Comparison of ENCODE assay signal across 9 cellular contexts in genomic region chr6:132768051-132768517, GRCh38. TPM values are rescaled to one million over a fixed set of nuclear protein-coding genes. Genes with fewer than 3 reads are reported as not detected.
DNase-seq lines count a peak whose midpoint lies in the region; ATAC-seq and TF ChIP-seq lines count a peak whose summit lies in the region.
"Had no signal": no experiment of that assay in that cellular context is flagged by ENCODE, and none has a peak within 500 bp of the region (broad histone marks: within the 10 kb centered on the region; RNA-seq: fewer than 3 reads in every experiment).

No MANE protein-coding gene starts in this region.

- no peaks in the 10 kb centered on the region for H3K36me3 ChIP-seq in CD8-positive, alpha-beta memory T cell (ENCODE audit: insufficient read depth, low read length)
- H3K36me3 ChIP-seq in adrenal gland (replicated peaks in 1 of 2) (peaks cover 0 to 7% of the 10 kb centered on the region in 2 donors), transverse colon (peaks cover 0 to 14% (median 7%) of the 10 kb centered on the region in 4 donors)

- no peak overlapping the region for H3K27ac Mint-ChIP-seq in CD8-positive, alpha-beta memory T cell
- H3K27ac Mint-ChIP-seq in immature natural killer cell: no peak overlapping the region

- peak overlapping the region in 2 of 7 donors; percentile 52 to 64 for H3K4me3 Mint-ChIP-seq in CD8-positive, alpha-beta memory T cell
- H3K4me3 Mint-ChIP-seq in immature natural killer cell: peak overlapping the region in 1 of 5 donors; percentile 25

- peaks cover 18 to 40% (median 21%) of the 10 kb centered on the region in 3 donors for H3K36me3 Mint-ChIP-seq in CD8-positive, alpha-beta memory T cell
- H3K36me3 Mint-ChIP-seq in immature natural killer cell: peaks cover 4 to 18% (median 7%) of the 10 kb centered on the region in 3 donors

- H3K4me1 ChIP-seq in CD8-positive, alpha-beta memory T cell (ENCODE audit: insufficient read depth, low read length): peaks cover 8% of the 10 kb centered on the region
- H3K4me1 ChIP-seq in adrenal gland (replicated peaks in 1 of 2) (peaks cover 0 to 3% of the 10 kb centered on the region in 2 donors), transverse colon (no peaks in the 10 kb centered on the region)

- H3K27me3 ChIP-seq in CD8-positive, alpha-beta memory T cell (ENCODE audit: insufficient read depth, low read length, poor library complexity, severe bottlenecking): no peaks in the 10 kb centered on the region
- H3K27me3 ChIP-seq in adrenal gland: no peaks in the 10 kb centered on the region
- no peaks in the 10 kb centered on the region for H3K27me3 ChIP-seq in transverse colon

- in situ Hi-C loops in transverse colon (cut with MboI; ENCODE audit: low pct_ligation_motif_present in 1 of 4, low pct_unique_long_range_greater_than_20kb in 1 of 4, low sequenced_read_pairs in 3 of 4): loop anchor here in 3 of 4 donors (25.0 kb wide), 1 partner anchor 231 kb away; the partner anchor contains the start of gene TAAR9 (in 3 of the 3)

- no peak for TF ChIP-seq POLR2A in adrenal gland (IDR thresholded peaks at IDR 0.05)
- TF ChIP-seq POLR2A in transverse colon (IDR thresholded peaks at IDR 0.05): no peak

- no peaks in the 10 kb centered on the region for H3K27me3 Mint-ChIP-seq in CD8-positive, alpha-beta memory T cell
- H3K27me3 Mint-ChIP-seq in immature natural killer cell (ENCODE audit: low read depth in 3 of 3): peaks cover 0 to 4% (median 2%) of the 10 kb centered on the region in 3 donors

- no peak overlapping the region for H3K4me3 ChIP-seq in CD8-positive, alpha-beta memory T cell (ENCODE audit: low read length)
- H3K4me3 ChIP-seq in adrenal gland (no peak overlapping the region), transverse colon (no peak overlapping the region)
- H3K4me3 ChIP-seq: SK-N-MC had no signal

- H3K4me1 Mint-ChIP-seq in CD8-positive, alpha-beta memory T cell: peaks cover 12 to 19% (median 15%) of the 10 kb centered on the region in 3 donors
- H3K4me1 Mint-ChIP-seq in immature natural killer cell: peaks cover 14 to 17% of the 10 kb centered on the region in 2 donors

- intact Hi-C loops in adrenal gland (cut with DNase I): loop anchor here (10.0 kb wide), 1 partner anchor 93 kb away; no protein-coding TSS in a partner anchor
- intact Hi-C loops in transverse colon (cut with DNase I; ENCODE audit: low total_unique reads): no loop called here

- no peaks in the 10 kb centered on the region for H3K9me3 ChIP-seq in CD8-positive, alpha-beta memory T cell (ENCODE audit: low read length)
- H3K9me3 ChIP-seq in adrenal gland (replicated peaks in 1 of 3) (no peaks in the 10 kb centered on the region), transverse colon (no peaks in the 10 kb centered on the region)

- ATAC-seq in GM18907 (IDR thresholded peaks at IDR 0.05; ENCODE audit: unreplicated experiment) (peak; percentile 95), HG02981 (IDR thresholded peaks at IDR 0.05; ENCODE audit: unreplicated experiment) (peak; percentile 79)

- CTCF ChIA-PET in CD8-positive, alpha-beta memory T cell (lab: Charles Lee): interaction anchor here (1.4 to 4.8 kb wide), 2 partner anchors 82 to 98 kb away, joined by 5 to 26 read pairs; no protein-coding TSS in a partner anchor

- POLR2A ChIA-PET in CD8-positive, alpha-beta memory T cell (lab: Charles Lee): no interaction called here

- no peaks in the 10 kb centered on the region for H3K9me3 Mint-ChIP-seq in CD8-positive, alpha-beta memory T cell
- no peaks in the 10 kb centered on the region for H3K9me3 Mint-ChIP-seq in immature natural killer cell

- TF ChIP-seq EP300 in transverse colon (IDR thresholded peaks at IDR 0.05; ENCODE audit: low read depth): no peak

- no peak overlapping the region for H3K27ac ChIP-seq in CD8-positive, alpha-beta memory T cell (ENCODE audit: low read depth, low read length)
- H3K27ac ChIP-seq in adrenal gland: no peak overlapping the region
- no peak overlapping the region for H3K27ac ChIP-seq in transverse colon
- H3K27ac ChIP-seq: SK-N-MC had no signal

- peak in 3 of 5 donors; percentile 2 to 49 (median 8) for DNase-seq in CD8-positive, alpha-beta memory T cell
- peak; percentile 53 to 66 for DNase-seq in NCI-H524 (lab: John Stamatoyannopoulos, UW)
- peak; percentile 33 to 59 (median 43) for DNase-seq in adrenal gland
- peak; percentile 14 to 27 (median 21) for DNase-seq in immature natural killer cell
- peak; percentile 21 for DNase-seq in transverse colon
- no peak for DNase-seq in DMS153 (lab: John Stamatoyannopoulos, UW)

- TF ChIP-seq CTCF in adrenal gland (IDR thresholded peaks at IDR 0.05) (peak; percentile 38 to 86 (median 62)), transverse colon (IDR thresholded peaks at IDR 0.05) (peak; percentile 14 to 69 (median 46))

- WGBS in adrenal gland, 4 donors: 16 to 42% (median 24%) methylated on average over 6 of the region's 6 CpGs
- WGBS in transverse colon (ENCODE audit: low coverage in 1 of 2), 2 donors: 17 to 45% methylated on average over 1 to 6 of the region's 6 CpGs

RNA-seq across cellular contexts. Expression of gene VNN2, which starts 10.4 kb away (rescaled TPM):
- total RNA-seq in CD8-positive, alpha-beta memory T cell: 1 to 10 TPM; 5.1 to 6.0 TPM
- polyA plus RNA-seq in CD8-positive, alpha-beta memory T cell: 35.8 TPM
- 1 to 10 TPM; 1.6 to 9.5 (median 4.2) TPM for total RNA-seq in adrenal gland
- 1 to 10 TPM in 2 of 3 donors, under 1 TPM in 1; 0.91 to 3.1 (median 1.4) TPM for polyA plus RNA-seq in adrenal gland
- 10 to 100 TPM; 46.8 to 63.6 (median 46.9) TPM for polyA plus RNA-seq in immature natural killer cell
- 1 to 10 TPM; 1.1 to 3.2 (median 2.8) TPM for total RNA-seq in transverse colon

RNA-seq across cellular contexts. Expression of gene SLC18B1, which starts 30.4 kb away (rescaled TPM):
- 1 to 10 TPM; 7.1 to 7.3 TPM for total RNA-seq in CD8-positive, alpha-beta memory T cell
- 14.7 TPM for polyA plus RNA-seq in CD8-positive, alpha-beta memory T cell
- total RNA-seq in adrenal gland (10 to 100 TPM in 7 of 8 donors, 1 to 10 TPM in 1; 8.7 to 32.8 (median 14.9) TPM), transverse colon (10 to 100 TPM in 2 of 4 donors, 1 to 10 TPM in 2; 1.6 to 16.0 (median 10.3) TPM)
- polyA plus RNA-seq in adrenal gland (10 to 100 TPM; 10.1 to 10.5 (median 10.2) TPM), immature natural killer cell (1 to 10 TPM; 4.1 to 6.0 (median 4.7) TPM)

RNA-seq across cellular contexts. Expression of gene RPS12, which starts 46.3 kb away (rescaled TPM):
- total RNA-seq in CD8-positive, alpha-beta memory T cell: 1,000 to 10,000 TPM; 1,945 to 2,001 TPM
- 2,302 TPM for polyA plus RNA-seq in CD8-positive, alpha-beta memory T cell
- 1,000 to 10,000 TPM in 2 of 8 donors, 100 to 1,000 TPM in 6; 686 to 1,861 (median 832) TPM for total RNA-seq in adrenal gland
- polyA plus RNA-seq in adrenal gland: 1,000 to 10,000 TPM in 1 of 3 donors, 100 to 1,000 TPM in 2; 901 to 1,022 (median 931) TPM
- polyA plus RNA-seq in immature natural killer cell: 1,000 to 10,000 TPM in 1 of 3 donors, 100 to 1,000 TPM in 2; 551 to 1,120 (median 856) TPM
- total RNA-seq in transverse colon: 1,000 to 10,000 TPM in 2 of 4 donors, 100 to 1,000 TPM in 2; 237 to 1,280 (median 781) TPM

RNA-seq across cellular contexts. Expression of gene VNN1, which starts 54.2 kb away (rescaled TPM):
- total RNA-seq in CD8-positive, alpha-beta memory T cell: not detected
- polyA plus RNA-seq in CD8-positive, alpha-beta memory T cell: not detected
- total RNA-seq in adrenal gland (1 to 10 TPM in 6 of 8 donors, under 1 TPM in 2; 0.18 to 3.9 (median 2.0) TPM), transverse colon (10 to 100 TPM in 1 of 4 donors, 1 to 10 TPM in 1, under 1 TPM in 1, not detected in 1; 0.75 to 39.5 (median 2.1) TPM)
- polyA plus RNA-seq in adrenal gland (1 to 10 TPM in 1 of 3 donors, under 1 TPM in 2; 0.77 to 1.6 (median 0.81) TPM), immature natural killer cell (under 1 TPM in 1 of 3 donors, not detected in 2; 0.21 TPM)
